3 cellular contexts compared by ENCODE assay signal in genomic region chr1:228683428-228683827, GRCh38.
A peak's percentile ranks its signal among the peaks of the same experiment; 100 is the strongest.
TF ChIP-seq lines count a peak whose summit lies in the region.

No MANE protein-coding gene starts in this region.

TF ChIP-seq in A549, 52 proteins besides CTCF, POLR2A, EP300 and RAD21:
- TF ChIP-seq HES2 (IDR thresholded peaks at IDR 0.05) (no peak), MAFK (IDR thresholded peaks at IDR 0.05; ENCODE audit: partially characterized antibody) (peak; percentile 37)

TF ChIP-seq in IMR-90, 13 proteins besides CTCF, POLR2A, EP300 and RAD21:
- TF ChIP-seq USF2 (IDR thresholded peaks at IDR 0.05; ENCODE audit: low read depth, low read length): no peak
- TF ChIP-seq RFX5 (IDR thresholded peaks at IDR 0.05; ENCODE audit: low read depth, low read length): no peak
- 0 out of 2 replicates have a peak, but pooled peaks have one; percentile 3 for TF ChIP-seq MAFK (IDR thresholded peaks at IDR 0.05; ENCODE audit: low read depth, low read length)
- TF ChIP-seq, protein P1, sequence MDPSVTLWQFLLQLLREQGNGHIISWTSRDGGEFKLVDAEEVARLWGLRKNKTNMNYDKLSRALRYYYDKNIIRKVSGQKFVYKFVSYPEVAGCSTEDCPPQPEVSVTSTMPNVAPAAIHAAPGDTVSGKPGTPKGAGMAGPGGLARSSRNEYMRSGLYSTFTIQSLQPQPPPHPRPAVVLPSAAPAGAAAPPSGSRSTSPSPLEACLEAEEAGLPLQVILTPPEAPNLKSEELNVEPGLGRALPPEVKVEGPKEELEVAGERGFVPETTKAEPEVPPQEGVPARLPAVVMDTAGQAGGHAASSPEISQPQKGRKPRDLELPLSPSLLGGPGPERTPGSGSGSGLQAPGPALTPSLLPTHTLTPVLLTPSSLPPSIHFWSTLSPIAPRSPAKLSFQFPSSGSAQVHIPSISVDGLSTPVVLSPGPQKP (IDR thresholded peaks at IDR 0.05; ENCODE audit: borderline replicate concordance, low read depth, low read length): no peak

TF ChIP-seq in K562, 482 proteins besides CTCF, POLR2A, EP300 and RAD21:
- TF ChIP-seq U2AF2 (optimal IDR thresholded peaks at IDR 0.05; ENCODE audit: low read depth, low read length): no peak
- peak; percentile 64 for TF ChIP-seq ZNF316 (IDR thresholded peaks at IDR 0.05)
- peak; percentile 7; the same call in 1 of the 2 replicates for TF ChIP-seq MAFF (IDR thresholded peaks at IDR 0.05; ENCODE audit: low read length)
- 0 out of 2 replicates have a peak, but pooled peaks have one; percentile 22 for TF ChIP-seq C11orf30 (IDR thresholded peaks at IDR 0.05; ENCODE audit: low read depth)
- no peak for TF ChIP-seq ZBTB26 (CRISPR knock-in tag; IDR thresholded peaks at IDR 0.05)
TF ChIP-seq in K562: peak in this region for 3.
